In the genomic region with DNA sequence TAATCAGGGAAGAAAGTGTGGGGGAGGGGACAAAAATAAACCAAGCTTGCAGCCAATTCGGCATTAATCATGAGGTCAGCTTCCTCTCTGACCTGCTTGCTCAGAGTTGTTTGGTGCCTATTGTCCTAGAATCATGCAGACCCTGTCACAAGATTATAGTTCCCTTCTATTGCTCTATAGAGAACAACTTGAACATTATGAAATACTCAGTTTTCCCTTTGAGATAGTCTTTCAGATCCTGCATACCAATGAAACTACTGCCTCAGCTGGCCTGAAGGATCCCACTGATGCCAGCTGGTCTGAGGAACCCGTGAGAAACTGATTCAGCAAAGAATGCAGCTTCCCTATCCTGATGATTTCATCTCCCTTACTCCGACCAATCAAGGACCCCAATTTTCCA, we compare ENCODE assay signal across 13 cellular contexts. TPM values are rescaled to one million over a fixed set of nuclear protein-coding genes. Genes with fewer than 3 reads are reported as not detected.
DNase-seq lines count a peak whose midpoint lies in the region; ATAC-seq, FAIRE-seq and TF ChIP-seq lines count a peak whose summit lies in the region.
"Had no signal": no experiment of that assay in that cellular context is flagged by ENCODE, and none has a peak within 500 bp of the region (broad histone marks: within the 10 kb centered on the region; RNA-seq: fewer than 3 reads in every experiment).

No MANE protein-coding gene starts in this region.

- H3K4me1 Mint-ChIP-seq in chondrocyte (ENCODE audit: low read depth): peaks cover 18% of the 10 kb centered on the region

- H3K79me2 ChIP-seq in mesendoderm (ENCODE audit: control insufficient read depth, insufficient read depth, low read length): no peaks in the 10 kb centered on the region

- H3K9ac ChIP-seq in mesendoderm (ENCODE audit: low read length): no peak overlapping the region

- 57 to 67% (median 61%) methylated on average over 3 of the region's 3 CpGs for WGBS in heart left ventricle, 4 donors
- no CpG with 5 or more reads among the region's 3 CpGs for WGBS in mesendoderm (ENCODE audit: extremely low coverage, insufficient coverage, low lambda C conversion rate)

- H3K79me1 ChIP-seq in mesendoderm (ENCODE audit: low read length): no peaks in the 10 kb centered on the region

- no peak for TF ChIP-seq POLR2A in heart left ventricle (IDR thresholded peaks at IDR 0.05)

- intact Hi-C loops in heart left ventricle (cut with DNase I): no loop called here

- H3K4me1 ChIP-seq in heart left ventricle: peaks cover 0 to 21% (median 6%) of the 10 kb centered on the region in 12 donors
- peaks cover 0 to 12% of the 10 kb centered on the region in 2 donors for H3K4me1 ChIP-seq in right atrium auricular region
- H3K4me1 ChIP-seq in mesendoderm (ENCODE audit: control insufficient read depth, low read depth, low read length): no peaks in the 10 kb centered on the region
- H3K4me1 ChIP-seq: pancreas had no signal

- no peaks in the 10 kb centered on the region for H3K9me3 Mint-ChIP-seq in chondrocyte (ENCODE audit: low read depth)

- H3K27me3 Mint-ChIP-seq in chondrocyte (ENCODE audit: low read depth): no peaks in the 10 kb centered on the region

- no peak overlapping the region for H2BK15ac ChIP-seq in mesendoderm (replicated peaks; ENCODE audit: low read depth)

- no peak overlapping the region for H3K27ac Mint-ChIP-seq in chondrocyte (ENCODE audit: unreplicated experiment)

- peaks cover 8% of the 10 kb centered on the region for H3K36me3 Mint-ChIP-seq in chondrocyte (ENCODE audit: low read depth)

- H3K4me3 ChIP-seq in heart left ventricle (peak overlapping the region in 1 of 12 donors; percentile 91), right atrium auricular region (no peak overlapping the region), mesendoderm (ENCODE audit: low read length) (no peak overlapping the region)

- H3K27me3 ChIP-seq in heart left ventricle (no peaks in the 10 kb centered on the region), right atrium auricular region (no peaks in the 10 kb centered on the region), mesendoderm (ENCODE audit: insufficient read depth, low read length, poor library complexity) (peaks cover 2% of the 10 kb centered on the region)
- H3K27me3 ChIP-seq: pancreas, testis had no signal

- peak overlapping the region; percentile 89 for H3K4me3 Mint-ChIP-seq in chondrocyte (ENCODE audit: unreplicated experiment)

- no peak overlapping the region for H3K23ac ChIP-seq in mesendoderm (ENCODE audit: low read length)

- TF ChIP-seq CTCF in heart left ventricle (IDR thresholded peaks at IDR 0.05) (no peak), right atrium auricular region (IDR thresholded peaks at IDR 0.05) (no peak), chondrocyte (IDR thresholded peaks at IDR 0.05) (no peak)

- H3K4me2 ChIP-seq in mesendoderm (ENCODE audit: low read length): no peak overlapping the region

- H2BK120ac ChIP-seq in mesendoderm (ENCODE audit: low read depth, low read length): no peak overlapping the region

- H3K27ac ChIP-seq in heart left ventricle: peak overlapping the region in 2 of 12 donors; percentile 16 to 84
- peak overlapping the region in 1 of 2 donors; percentile 59 for H3K27ac ChIP-seq in right atrium auricular region
- H3K27ac ChIP-seq in mesendoderm (ENCODE audit: low read depth, low read length): no peak overlapping the region

- H3K18ac ChIP-seq in mesendoderm (ENCODE audit: low read length): no peak overlapping the region

- no peak overlapping the region for H2BK5ac ChIP-seq in mesendoderm (ENCODE audit: low read length)

- no peak overlapping the region for H4K5ac ChIP-seq in mesendoderm (ENCODE audit: low read length)

- H3K36me3 ChIP-seq in heart left ventricle: peaks cover 0 to 15% (median 7%) of the 10 kb centered on the region in 9 donors
- H3K36me3 ChIP-seq in right atrium auricular region: peaks cover 10% of the 10 kb centered on the region
- no peaks in the 10 kb centered on the region for H3K36me3 ChIP-seq in mesendoderm (ENCODE audit: control insufficient read depth, insufficient read depth, low read length)
- H3K36me3 ChIP-seq: pancreas had no signal

- ATAC-seq in heart left ventricle: peak; percentile 21 to 45 (median 30)
- ATAC-seq in GM21526 (IDR thresholded peaks at IDR 0.05; ENCODE audit: low FRiP score, unreplicated experiment): no peak

- H3K56ac ChIP-seq in mesendoderm (ENCODE audit: low read length): no peak overlapping the region

- FAIRE-seq in urothelium cell line (lab: Jason Lieb, UNC): no peak
- FAIRE-seq: pancreas had no signal

- H3K9me3 ChIP-seq in heart left ventricle: no peaks in the 10 kb centered on the region
- no peaks in the 10 kb centered on the region for H3K9me3 ChIP-seq in right atrium auricular region
- H3K9me3 ChIP-seq: pancreas, testis had no signal

- no peak overlapping the region for H2AK5ac ChIP-seq in mesendoderm (ENCODE audit: low read length)

- H4K8ac ChIP-seq in mesendoderm (ENCODE audit: low read depth, low read length): no peak overlapping the region

- peak in 1 of 5 donors; percentile 24 for DNase-seq in heart left ventricle
- DNase-seq in right atrium auricular region (ENCODE audit: low spot score): no peak
- DNase-seq in chondrocyte (ENCODE audit: low spot score): no peak
- peak; percentile 7 for DNase-seq in mesendoderm
- DNase-seq in globus pallidus (ENCODE audit: low spot score): no peak
- no peak for DNase-seq in urothelium cell line (ENCODE audit: low spot score)
- DNase-seq in NCI-H2029 treated with DMSO at 0.1 percent for 48 hours (lab: John Stamatoyannopoulos, UW): no peak
- DNase-seq: activated CD4-positive, alpha-beta T cell treated with anti-CD3 and anti-CD28 coated beads, Interleukin-2, amount 50 U/mL, for 1 hour; NCI-H2227 treated with DMSO at 0.1 percent for 48 hours; testis had no signal

- H3K4ac ChIP-seq in mesendoderm (ENCODE audit: low read depth, low read length): no peak overlapping the region

RNA-seq across cellular contexts. Expression of gene BBS5, which starts 1.0 kb away (rescaled TPM):
- total RNA-seq in heart left ventricle: 1 to 10 TPM; 6.5 to 9.5 (median 7.9) TPM
- polyA plus RNA-seq in heart left ventricle: 1 to 10 TPM; 4.4 to 9.0 TPM
- 1 to 10 TPM; 4.2 to 7.0 TPM for total RNA-seq in right atrium auricular region
- total RNA-seq in chondrocyte: 8.9 to 9.7 TPM (median 9.3 TPM) in 3 replicates
- polyA plus RNA-seq in mesendoderm (2013, experiment 1 of 2): 0.49 TPM
- 0.49 TPM for polyA plus RNA-seq in mesendoderm (2013, experiment 2 of 2)

RNA-seq across cellular contexts. Expression of gene KLHL41, which starts 31.2 kb away (rescaled TPM):
- total RNA-seq in heart left ventricle (100 to 1,000 TPM in 6 of 9 donors, 10 to 100 TPM in 3; 77.8 to 263 (median 112) TPM), right atrium auricular region (100 to 1,000 TPM in 1 of 2 donors, 10 to 100 TPM in 1; 44.0 to 122 TPM), chondrocyte (1.4 to 2.3 TPM (median 2.2 TPM) in 3 replicates)
- polyA plus RNA-seq in heart left ventricle: 10 to 100 TPM; 48.4 to 52.9 TPM
- not detected for polyA plus RNA-seq in mesendoderm (2013, experiment 1 of 2)
- not detected for polyA plus RNA-seq in mesendoderm (2013, experiment 2 of 2)
- total RNA-seq: epithelial cell of proximal tubule had no signal

Comparison
In these comparisons a context has a peak if more than half of its experiments do, and no peak if none do; other contexts are left out.
1. RNA of gene KLHL41, which starts 31.2 kb away (total RNA-seq): 44.0 to 122 TPM in right atrium auricular region and 77.8 to 263 TPM in heart left ventricle; 1.4 to 2.3 TPM in chondrocyte; every median in the first group is over 10 times any median in the second.